In genomic region chr3:68088216-68088615, GRCh38 we compare ENCODE assay signal across 12 cellular contexts.
A peak's percentile ranks its signal among the peaks of the same experiment; 100 is the strongest.
DNase-seq lines count a peak whose midpoint lies in the region; TF ChIP-seq lines count a peak whose summit lies in the region.
"Had no signal": no experiment of that assay in that cellular context is flagged by ENCODE, and none has a peak within 500 bp of the region (broad histone marks: within the 10 kb centered on the region; RNA-seq: fewer than 3 reads in every experiment).

No MANE protein-coding gene starts in this region.

- in situ Hi-C loops in GM13976 (cut with MboI; ENCODE audit: low sequenced_read_pairs, unreplicated experiment), result no loop called here

- H3K4me1 Mint-ChIP-seq in activated CD4-positive, alpha-beta memory T cell treated with anti-CD3 and anti-CD28 coated beads, Interleukin-2, amount 10 ng/mL, durations not matched to agents 7 days and 5 days, result peaks cover 27% of the 10 kb centered on the region
- H3K4me1 Mint-ChIP-seq in endothelial cell (ENCODE audit: unreplicated experiment), result peaks cover 3% of the 10 kb centered on the region

- CTCF ChIA-PET in activated CD4-positive, alpha-beta memory T cell treated with anti-CD3 and anti-CD28 coated beads, Interleukin-2, amount 10 ng/mL, durations not matched to agents 7 days and 5 days (lab: Charles Lee), result no interaction called here

- no peaks in the 10 kb centered on the region for H3K27me3 Mint-ChIP-seq in activated CD4-positive, alpha-beta memory T cell treated with anti-CD3 and anti-CD28 coated beads, Interleukin-2, amount 10 ng/mL, durations not matched to agents 7 days and 5 days
- H3K27me3 Mint-ChIP-seq in endothelial cell (ENCODE audit: unreplicated experiment), result no peaks in the 10 kb centered on the region
- H3K27me3 Mint-ChIP-seq: type B pancreatic cell had no signal

- peaks cover 2% of the 10 kb centered on the region for H3K9me3 Mint-ChIP-seq in activated CD4-positive, alpha-beta memory T cell treated with anti-CD3 and anti-CD28 coated beads, Interleukin-2, amount 10 ng/mL, durations not matched to agents 7 days and 5 days
- H3K9me3 Mint-ChIP-seq in endothelial cell (ENCODE audit: unreplicated experiment), result no peaks in the 10 kb centered on the region
- H3K9me3 Mint-ChIP-seq: type B pancreatic cell had no signal

- POLR2A ChIA-PET in activated CD4-positive, alpha-beta memory T cell treated with anti-CD3 and anti-CD28 coated beads, Interleukin-2, amount 10 ng/mL, durations not matched to agents 7 days and 5 days (lab: Charles Lee), result interaction anchor here (0.6 to 1.3 kb wide), 2 partner anchors 30 to 443 kb away, joined by 3 to 5 read pairs; no protein-coding TSS in a partner anchor

- no peaks in the 10 kb centered on the region for H3K36me3 Mint-ChIP-seq in activated CD4-positive, alpha-beta memory T cell treated with anti-CD3 and anti-CD28 coated beads, Interleukin-2, amount 10 ng/mL, durations not matched to agents 7 days and 5 days (ENCODE audit: low read depth)
- no peaks in the 10 kb centered on the region for H3K36me3 Mint-ChIP-seq in endothelial cell (ENCODE audit: low read depth, unreplicated experiment)
- H3K36me3 Mint-ChIP-seq: type B pancreatic cell had no signal

- no peak overlapping the region for H3K27ac Mint-ChIP-seq in activated CD4-positive, alpha-beta memory T cell treated with anti-CD3 and anti-CD28 coated beads, Interleukin-2, amount 10 ng/mL, durations not matched to agents 7 days and 5 days
- H3K27ac Mint-ChIP-seq in endothelial cell (ENCODE audit: unreplicated experiment), result no peak overlapping the region
- H3K27ac Mint-ChIP-seq: type B pancreatic cell had no signal

- no peak overlapping the region for H3K4me3 Mint-ChIP-seq in activated CD4-positive, alpha-beta memory T cell treated with anti-CD3 and anti-CD28 coated beads, Interleukin-2, amount 10 ng/mL, durations not matched to agents 7 days and 5 days
- no peak overlapping the region for H3K4me3 Mint-ChIP-seq in endothelial cell (ENCODE audit: unreplicated experiment)
- H3K4me3 Mint-ChIP-seq: type B pancreatic cell had no signal

- DNase-seq in NK-92 treated with Interleukin-12 subunit alpha and Interleukin-12 subunit beta, amount 100 ng/mL, for 24 hours (lab: John Stamatoyannopoulos, UW), result peak; percentile 5
- DNase-seq in NK-92 (lab: John Stamatoyannopoulos, UW; ENCODE audit: unreplicated experiment) (no peak), glomerular visceral epithelial cell (ENCODE audit: extremely low spot score) (peak; percentile 85), endothelial cell (ENCODE audit: low spot score) (no peak), islet precursor cell (no peak), GM13976 (ENCODE audit: low spot score) (no peak)
- DNase-seq in activated CD4-positive, alpha-beta memory T cell treated with anti-CD3 and anti-CD28 coated beads, Interleukin-2, amount 10 ng/mL, durations not matched to agents 7 days and 5 days, result peak; percentile 50
- peak; percentile 42 for DNase-seq in stimulated activated CD8-positive, alpha-beta memory T cell treated with anti-CD3 and anti-CD28 coated beads, Interleukin-4, amount 100 ng/mL, for 48 hours
- DNase-seq: heart left ventricle, NCI-H2029, SHP77 had no signal

- no peak for TF ChIP-seq CTCF in endothelial cell (IDR thresholded peaks at IDR 0.05; ENCODE audit: unreplicated experiment)
- TF ChIP-seq CTCF in GM13976 (IDR thresholded peaks at IDR 0.05; ENCODE audit: borderline replicate concordance, control extremely low read depth, extremely low read depth, insufficient read depth, missing control alignments), result no peak

Comparison
In these comparisons a context has a peak if more than half of its experiments do, and no peak if none do; other contexts are left out.
1. DNase-seq: peak in NK-92 treated with Interleukin-12 subunit alpha and Interleukin-12 subunit beta, amount 100 ng/mL, for 24 hours (single experiment), activated CD4-positive, alpha-beta memory T cell treated with anti-CD3 and anti-CD28 coated beads, Interleukin-2, amount 10 ng/mL, durations not matched to agents 7 days and 5 days (single experiment), glomerular visceral epithelial cell (single experiment) and stimulated activated CD8-positive, alpha-beta memory T cell treated with anti-CD3 and anti-CD28 coated beads, Interleukin-4, amount 100 ng/mL, for 48 hours (single experiment); none in NK-92 (single experiment), endothelial cell (single experiment), islet precursor cell (single experiment) and GM13976 (single experiment).